In the genomic region with DNA sequence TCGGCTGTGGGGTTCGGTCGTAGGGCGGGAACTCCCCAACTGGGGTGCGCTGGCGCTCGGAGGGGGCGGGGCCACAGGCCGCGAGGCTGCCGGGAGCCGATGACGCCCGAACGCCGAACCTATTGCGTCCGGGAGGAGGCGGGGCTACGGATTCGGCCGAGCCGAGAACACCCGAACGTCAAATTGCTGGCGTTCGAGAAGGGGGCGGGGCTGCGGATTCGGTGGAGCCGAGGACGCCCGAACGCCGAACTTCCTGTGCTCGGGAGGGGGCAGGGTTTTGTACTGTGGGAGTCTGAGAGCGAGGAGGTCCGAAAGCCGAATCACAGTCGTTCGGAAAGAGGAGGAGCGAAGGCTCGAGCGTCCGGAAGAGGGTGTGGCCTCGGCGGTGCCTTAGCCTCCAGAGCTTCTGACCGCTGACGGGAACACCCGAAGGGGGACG, we compare ENCODE assay signal across 8 cellular contexts. TPM values are rescaled to one million over a fixed set of nuclear protein-coding genes. Genes with fewer than 3 reads are reported as not detected.
DNase-seq lines count a peak whose midpoint lies in the region; ATAC-seq, FAIRE-seq and TF ChIP-seq lines count a peak whose summit lies in the region.

No MANE protein-coding gene starts in this region.

- intact Hi-C loops in spleen (cut with DNase I; ENCODE audit: low total_unique reads) = no loop called here

- H3K4me1 ChIP-seq in spleen = peaks cover 14 to 57% (median 34%) of the 10 kb centered on the region in 6 donors

- peak in 2 of 11 experiments; percentile 21 to 26 for TF ChIP-seq CTCF in spleen (IDR thresholded peaks at IDR 0.05 in 8 of 11, conservative IDR thresholded peaks at IDR 0.05 in 3 of 11)

- H3K9me3 ChIP-seq in spleen = no peaks in the 10 kb centered on the region

- peak overlapping the region; percentile 93 to 100 (median 99) for H3K27ac ChIP-seq in spleen

- FAIRE-seq in islet of Langerhans (lab: Jason Lieb, UNC) = peak; percentile 45

- peak overlapping the region; percentile 70 to 98 (median 83) for H3K4me3 ChIP-seq in spleen

- ATAC-seq in GM19043 (IDR thresholded peaks at IDR 0.05; ENCODE audit: low read depth, unreplicated experiment) = peak; percentile 43
- ATAC-seq in HG03432 (IDR thresholded peaks at IDR 0.05; ENCODE audit: unreplicated experiment) = peak; percentile 49

- H3K36me3 ChIP-seq in spleen = peaks cover 0 to 58% (median 20%) of the 10 kb centered on the region in 6 donors

- 0 to 1% (median 0%) methylated on average over 40 to 51 of the region's 51 CpGs for WGBS in spleen, 5 donors

- no peaks in the 10 kb centered on the region for H3K27me3 ChIP-seq in spleen (replicated peaks in 1 of 7)

- no peak for TF ChIP-seq POLR2A in spleen (IDR thresholded peaks at IDR 0.05)

- peak; percentile 91 for DNase-seq in AG08395 (ENCODE audit: low spot score)
- DNase-seq in NCI-H446 treated with DMSO at 0.1 percent for 48 hours (lab: John Stamatoyannopoulos, UW) = peak; percentile 99
- peak; percentile 99 for DNase-seq in activated CD4-positive, CD25-positive, alpha-beta regulatory T cell treated with anti-CD3 and anti-CD28 coated beads, Interleukin-2, amount 50 U/mL, for 72 hours
- peak; percentile 100 for DNase-seq in cerebellar cortex (ENCODE audit: low spot score)
- DNase-seq in spleen = peak; percentile 100

RNA-seq across cellular contexts. Expression of gene TSEN34, which starts 0.6 kb away (rescaled TPM):
- 100 to 1,000 TPM in 1 of 7 donors, 10 to 100 TPM in 6; 32.2 to 109 (median 45.5) TPM for total RNA-seq in spleen
- polyA plus RNA-seq in spleen = 10 to 100 TPM; 25.5 to 45.2 (median 37.5) TPM

RNA-seq across cellular contexts. Expression of gene MBOAT7, which starts 1.1 kb away (rescaled TPM):
- 100 to 1,000 TPM in 3 of 7 donors, 10 to 100 TPM in 4; 65.1 to 208 (median 85.9) TPM for total RNA-seq in spleen
- 10 to 100 TPM; 12.0 to 19.4 (median 14.7) TPM for polyA plus RNA-seq in spleen

RNA-seq across cellular contexts. Expression of gene RPS9, which starts 10.1 kb away (rescaled TPM):
- total RNA-seq in spleen = 1,000 to 10,000 TPM; 1,182 to 2,757 (median 1,587) TPM
- 1,000 to 10,000 TPM; 6,196 to 7,306 (median 6,994) TPM for polyA plus RNA-seq in spleen

RNA-seq across cellular contexts. Expression of gene TMC4, which starts 17.6 kb away (rescaled TPM):
- 1 to 10 TPM in 3 of 7 donors, under 1 TPM in 2, not detected in 2; 0.51 to 4.0 (median 1.0) TPM for total RNA-seq in spleen
- polyA plus RNA-seq in spleen = under 1 TPM; 0.12 to 0.86 (median 0.22) TPM

RNA-seq across cellular contexts. Expression of gene LENG1, which starts 31.0 kb away (rescaled TPM):
- 10 to 100 TPM in 2 of 7 donors, 1 to 10 TPM in 5; 7.5 to 12.1 (median 9.0) TPM for total RNA-seq in spleen
- 10 to 100 TPM in 1 of 3 donors, 1 to 10 TPM in 2; 7.4 to 14.6 (median 9.1) TPM for polyA plus RNA-seq in spleen

Comparison
In these comparisons a context has a peak if more than half of its experiments do, and no peak if none do; other contexts are left out.
1. Peak in every context shown above with its lines: DNase-seq, ATAC-seq, H3K4me3 ChIP-seq and H3K27ac ChIP-seq.